19 cellular contexts compared by ENCODE assay signal in genomic region chr2:152792973-152793372, GRCh38.
"Had no signal": no experiment of that assay in that cellular context is flagged by ENCODE, and none has a peak within 500 bp of the region (broad histone marks: within the 10 kb centered on the region; RNA-seq: fewer than 3 reads in every experiment).

No MANE protein-coding gene starts in this region.

- ATAC-seq: gastroesophageal sphincter; left colon; mucosa of descending colon; naive thymus-derived CD8-positive, alpha-beta T cell; psoas muscle; right lobe of liver; stimulated activated effector memory CD8-positive, alpha-beta T cell treated with anti-CD3 and anti-CD28 coated beads, Interleukin-12 subunit alpha, Interleukin-12 subunit beta, amount 100 ng/mL, for 72 hours; upper lobe of right lung had no signal

- H3K36me3 Mint-ChIP-seq: naive thymus-derived CD8-positive, alpha-beta T cell; stimulated activated effector memory CD8-positive, alpha-beta T cell treated with anti-CD3 and anti-CD28 coated beads, Interleukin-12 subunit alpha, Interleukin-12 subunit beta, amount 100 ng/mL, for 72 hours had no signal

- H3K36me3 ChIP-seq: esophagus squamous epithelium, gastroesophageal sphincter, right lobe of liver, tibial nerve, upper lobe of right lung, vagina had no signal

- H3K9me3 Mint-ChIP-seq: stimulated activated effector memory CD8-positive, alpha-beta T cell treated with anti-CD3 and anti-CD28 coated beads, Interleukin-12 subunit alpha, Interleukin-12 subunit beta, amount 100 ng/mL, for 72 hours; stimulated activated naive CD8-positive, alpha-beta T cell treated with anti-CD3 and anti-CD28 coated beads, Interleukin-15, Interleukin-2, amounts not matched to agents 100 ng/mL and 50 ng/mL, for 24 hours had no signal

- H3K4me3 ChIP-seq: esophagus squamous epithelium, gastroesophageal sphincter, mucosa of descending colon, psoas muscle, right lobe of liver, testis, tibial nerve, upper lobe of right lung, vagina had no signal

- H3K27ac Mint-ChIP-seq: naive thymus-derived CD8-positive, alpha-beta T cell; stimulated activated effector memory CD8-positive, alpha-beta T cell treated with anti-CD3 and anti-CD28 coated beads, Interleukin-12 subunit alpha, Interleukin-12 subunit beta, amount 100 ng/mL, for 72 hours; stimulated activated naive CD8-positive, alpha-beta T cell treated with anti-CD3 and anti-CD28 coated beads, Interleukin-15, Interleukin-2, amounts not matched to agents 100 ng/mL and 50 ng/mL, for 24 hours had no signal

- H3K27me3 ChIP-seq: esophagus squamous epithelium, gastroesophageal sphincter, right lobe of liver, testis, tibial nerve, upper lobe of right lung, vagina had no signal

- DNase-seq: esophagus squamous epithelium; foreskin fibroblast; glutamatergic neuron; kidney; left colon; mucosa of descending colon; naive thymus-derived CD8-positive, alpha-beta T cell; psoas muscle; retina; right lobe of liver; stimulated activated CD4-positive, alpha-beta T cell treated with anti-CD3 and anti-CD28 coated beads, Interleukin-4, amount 100 ng/mL, for 1 hour; stimulated activated CD8-positive, alpha-beta memory T cell treated with anti-CD3 and anti-CD28 coated beads, Interleukin-4, amount 100 ng/mL, for 48 hours; testis; upper lobe of right lung had no signal

- H3K4me1 ChIP-seq: esophagus squamous epithelium, gastroesophageal sphincter, psoas muscle, right lobe of liver, testis, tibial nerve, upper lobe of right lung, vagina had no signal

- FAIRE-seq: kidney had no signal

- H3K27ac ChIP-seq: esophagus squamous epithelium, gastroesophageal sphincter, psoas muscle, right lobe of liver, testis, tibial nerve, upper lobe of right lung, vagina had no signal

- H3K4me3 Mint-ChIP-seq: naive thymus-derived CD8-positive, alpha-beta T cell; stimulated activated effector memory CD8-positive, alpha-beta T cell treated with anti-CD3 and anti-CD28 coated beads, Interleukin-12 subunit alpha, Interleukin-12 subunit beta, amount 100 ng/mL, for 72 hours; stimulated activated naive CD8-positive, alpha-beta T cell treated with anti-CD3 and anti-CD28 coated beads, Interleukin-15, Interleukin-2, amounts not matched to agents 100 ng/mL and 50 ng/mL, for 24 hours had no signal

- H3K4me1 Mint-ChIP-seq: naive thymus-derived CD8-positive, alpha-beta T cell; stimulated activated effector memory CD8-positive, alpha-beta T cell treated with anti-CD3 and anti-CD28 coated beads, Interleukin-12 subunit alpha, Interleukin-12 subunit beta, amount 100 ng/mL, for 72 hours had no signal
